Comparison of ENCODE assay signal across 10 cellular contexts in genomic region chr4:153530284-153530995, GRCh38.
DNase-seq lines count a peak whose midpoint lies in the region; ATAC-seq, FAIRE-seq and TF ChIP-seq lines count a peak whose summit lies in the region.
"Had no signal": no experiment of that assay in that cellular context is flagged by ENCODE, and none has a peak within 500 bp of the region (broad histone marks: within the 10 kb centered on the region; RNA-seq: fewer than 3 reads in every experiment).

No MANE protein-coding gene starts in this region.

- H3K9me3 Mint-ChIP-seq in activated naive CD4-positive, alpha-beta T cell treated with anti-CD3 and anti-CD28 coated beads, Interleukin-2, amount 50 U/mL, for 72 hours = no peaks in the 10 kb centered on the region
- H3K9me3 Mint-ChIP-seq: dendritic cell treated with granulocyte-macrophage colony-stimulating factor and Interleukin-4, amounts not matched to agents 40 ng/mL and 50 ng/mL, for 4 days had no signal

- no peak for DNase-seq in HepG2 (ENCODE audit: low spot score)
- no peak for DNase-seq in activated naive CD4-positive, alpha-beta T cell treated with anti-CD3 and anti-CD28 coated beads, Interleukin-2, amount 50 U/mL, for 72 hours (ENCODE audit: low spot score in 2 of 2)
- DNase-seq in lower lobe of right lung = no peak
- no peak for DNase-seq in uterus
- no peak for DNase-seq in Kasumi-1 (lab: John Stamatoyannopoulos, UW)
- DNase-seq in NCI-H1436 (lab: John Stamatoyannopoulos, UW) = no peak
- DNase-seq: HCEC 1CT had no signal

- no peak for FAIRE-seq in HepG2 (lab: Jason Lieb, UNC)

- H3K9me3 ChIP-seq in liver (ENCODE audit: control insufficient read depth in 4 of 4, low read length in 3 of 4) (no peaks in the 10 kb centered on the region), HepG2 (ENCODE audit: low read length) (no peaks in the 10 kb centered on the region), lower lobe of right lung (no peaks in the 10 kb centered on the region), uterus (no peaks in the 10 kb centered on the region)

- H3K79me2 ChIP-seq in HepG2 (ENCODE audit: insufficient read depth, low read length) = no peaks in the 10 kb centered on the region

- peak overlapping the region; percentile 98 for H3K27ac Mint-ChIP-seq in activated naive CD4-positive, alpha-beta T cell treated with anti-CD3 and anti-CD28 coated beads, Interleukin-2, amount 50 U/mL, for 72 hours
- H3K27ac Mint-ChIP-seq: dendritic cell treated with granulocyte-macrophage colony-stimulating factor and Interleukin-4, amounts not matched to agents 40 ng/mL and 50 ng/mL, for 4 days had no signal

- BruUV-seq in HepG2 (replicated peaks; lab: Mats Ljungman, UMichigan) = no TSS peak

- TF ChIP-seq POLR2A in HepG2 (IDR thresholded peaks at IDR 0.05; ENCODE audit: insufficient read depth in 1 of 2, low read depth in 2 of 2, low read length in 2 of 2) (no peak), uterus (IDR thresholded peaks at IDR 0.05) (no peak)

- H3K27me3 ChIP-seq in liver (ENCODE audit: control insufficient read depth in 4 of 4, insufficient read depth in 4 of 4, low read length in 3 of 4) (no peaks in the 10 kb centered on the region), HepG2 (ENCODE audit: control insufficient read depth in 1 of 2, insufficient read depth in 2 of 2, low read length in 2 of 2) (no peaks in the 10 kb centered on the region), lower lobe of right lung (ENCODE audit: low read depth) (no peaks in the 10 kb centered on the region), uterus (no peaks in the 10 kb centered on the region)

- TF ChIP-seq CTCF in liver (IDR thresholded peaks at IDR 0.05; ENCODE audit: low read depth, low read length, missing input control) (no peak), HepG2 (CRISPR knock-in tag; IDR thresholded peaks at IDR 0.05) (no peak), lower lobe of right lung (IDR thresholded peaks at IDR 0.05) (no peak), uterus (IDR thresholded peaks at IDR 0.05) (no peak)

- H2AFZ ChIP-seq in HepG2 (ENCODE audit: low read length) = no peak overlapping the region

- TF ChIP-seq RAD21 in liver (IDR thresholded peaks at IDR 0.05) (no peak), HepG2 (CRISPR knock-in tag; IDR thresholded peaks at IDR 0.05) (no peak)

- TF ChIP-seq EP300 in HepG2 (IDR thresholded peaks at IDR 0.05; ENCODE audit: low read depth in 2 of 2, low read length in 2 of 2) (no peak), HepG2 (CRISPR knock-in tag; IDR thresholded peaks at IDR 0.05; ENCODE audit: borderline replicate concordance) (no peak)

- CTCF ChIA-PET in HepG2 (lab: Yijun Ruan, JAX; ENCODE audit: low intra/inter-chr PET ratio, low total read pairs) = no interaction called here

- H3K4me1 ChIP-seq in liver (ENCODE audit: control insufficient read depth in 4 of 4, insufficient read depth in 4 of 4, low read length in 3 of 4) = peaks cover 12 to 61% (median 53%) of the 10 kb centered on the region in 4 donors
- no peaks in the 10 kb centered on the region for H3K4me1 ChIP-seq in HepG2 (ENCODE audit: insufficient read depth, low read length)
- H3K4me1 ChIP-seq in lower lobe of right lung = peaks cover 44% of the 10 kb centered on the region
- peaks cover 0 to 4% of the 10 kb centered on the region in 2 donors for H3K4me1 ChIP-seq in uterus

- H3K4me3 ChIP-seq in liver (ENCODE audit: low read depth in 1 of 3, low read length in 3 of 3) = no peak overlapping the region
- no peak overlapping the region for H3K4me3 ChIP-seq in HepG2 (replicated peaks in 1 of 3; ENCODE audit: insufficient read depth in 1 of 3, low read depth in 2 of 3, low read length in 3 of 3)
- peak overlapping the region; percentile 1 for H3K4me3 ChIP-seq in lower lobe of right lung
- H3K4me3 ChIP-seq in uterus = no peak overlapping the region

- ATAC-seq in HepG2 = no peak
- ATAC-seq in activated naive CD4-positive, alpha-beta T cell treated with anti-CD3 and anti-CD28 coated beads, Interleukin-2, amount 50 U/mL, for 72 hours = peak; percentile 19 to 51
- ATAC-seq in lower lobe of right lung = no peak
- ATAC-seq in HG03025 (IDR thresholded peaks at IDR 0.05; ENCODE audit: low FRiP score, unreplicated experiment) = no peak

- no peaks in the 10 kb centered on the region for H3K36me3 ChIP-seq in liver (ENCODE audit: control insufficient read depth in 4 of 4, insufficient read depth in 3 of 4, low read depth in 1 of 4, low read length in 3 of 4)
- H3K36me3 ChIP-seq in HepG2 (replicated peaks in 1 of 2; ENCODE audit: control insufficient read depth in 1 of 2, insufficient read depth in 2 of 2, low read length in 2 of 2) = no peaks in the 10 kb centered on the region
- no peaks in the 10 kb centered on the region for H3K36me3 ChIP-seq in lower lobe of right lung
- no peaks in the 10 kb centered on the region for H3K36me3 ChIP-seq in uterus

- no peak overlapping the region for H3K4me2 ChIP-seq in HepG2 (ENCODE audit: low read depth, low read length)

- no peaks in the 10 kb centered on the region for H4K20me1 ChIP-seq in HepG2 (ENCODE audit: insufficient read depth, low read length)

- H3K36me3 Mint-ChIP-seq in activated naive CD4-positive, alpha-beta T cell treated with anti-CD3 and anti-CD28 coated beads, Interleukin-2, amount 50 U/mL, for 72 hours = peaks cover 0 to 46% of the 10 kb centered on the region in 2 donors

- intact Hi-C loops in HepG2 (cut with micrococcal nuclease; ENCODE audit: unreplicated experiment) = no loop called here
- intact Hi-C loops in lower lobe of right lung (cut with DNase I) = no loop called here
- intact Hi-C loops in uterus (cut with DNase I; ENCODE audit: low total_unique reads) = no loop called here

- 55% methylated on average over 8 of the region's 8 CpGs for WGBS in liver
- 89% methylated on average over 5 of the region's 8 CpGs for WGBS in HepG2 (ENCODE audit: low lambda C conversion rate)

- H3K27ac ChIP-seq in liver (ENCODE audit: low read depth in 1 of 2, low read length in 2 of 2) = peak overlapping the region; percentile 43 to 87
- H3K27ac ChIP-seq in HepG2 (ENCODE audit: extremely low read length, insufficient read depth, low read length) = no peak overlapping the region
- H3K27ac ChIP-seq in lower lobe of right lung = peak overlapping the region; percentile 8
- peak overlapping the region; percentile 3 to 31 for H3K27ac ChIP-seq in uterus

- in situ Hi-C loops in HepG2 (cut with HindIII; ENCODE audit: extremely low pct_ligation_motif_present, low pct_unique_long_range_greater_than_20kb) = no loop called here

- POLR2A ChIA-PET in HepG2 (lab: Yijun Ruan, JAX) = no interaction called here

- H3K9ac ChIP-seq in liver (ENCODE audit: low read depth in 1 of 2, low read length in 2 of 2) (peak overlapping the region in 1 of 2 donors; percentile 66), HepG2 (ENCODE audit: insufficient read depth, low read depth, low read length) (no peak overlapping the region)

TF ChIP-seq in liver, 16 proteins besides CTCF, POLR2A, EP300 and RAD21:
- no peak for TF ChIP-seq HNF4G (IDR thresholded peaks at IDR 0.05)
- TF ChIP-seq YY1 (IDR thresholded peaks at IDR 0.05) = no peak
- TF ChIP-seq EGR1 (IDR thresholded peaks at IDR 0.05; ENCODE audit: low read depth in 2 of 2) = no peak
- TF ChIP-seq ZBTB33 (IDR thresholded peaks at IDR 0.05) = no peak
- TF ChIP-seq ATF3 (IDR thresholded peaks at IDR 0.05) = no peak
- TF ChIP-seq RXRA (IDR thresholded peaks at IDR 0.05) = no peak
- no peak for TF ChIP-seq NR2F2 (IDR thresholded peaks at IDR 0.05)
- TF ChIP-seq HNF4A (conservative IDR thresholded peaks at IDR 0.05) = no peak

TF ChIP-seq in HepG2, 621 proteins besides CTCF, POLR2A, EP300 and RAD21:
- TF ChIP-seq ZNF251 (CRISPR knock-in tag; IDR thresholded peaks at IDR 0.05) (no peak), ZNF317 (CRISPR knock-in tag; IDR thresholded peaks at IDR 0.05) (no peak), ZNF282 (IDR thresholded peaks at IDR 0.05; ENCODE audit: partially characterized antibody) (no peak), ZNF3 (CRISPR knock-in tag; IDR thresholded peaks at IDR 0.05) (no peak)
TF ChIP-seq in HepG2: peak in this region for 0.

Comparison
In these comparisons a context has a peak if more than half of its experiments do, and no peak if none do; other contexts are left out.
1. ATAC-seq: peak in activated naive CD4-positive, alpha-beta T cell treated with anti-CD3 and anti-CD28 coated beads, Interleukin-2, amount 50 U/mL, for 72 hours (2 of 2); none in HepG2 (single experiment), lower lobe of right lung (0 of 2) and HG03025 (single experiment).